Comparison of ENCODE assay signal across 34 cellular contexts in the genomic region with DNA sequence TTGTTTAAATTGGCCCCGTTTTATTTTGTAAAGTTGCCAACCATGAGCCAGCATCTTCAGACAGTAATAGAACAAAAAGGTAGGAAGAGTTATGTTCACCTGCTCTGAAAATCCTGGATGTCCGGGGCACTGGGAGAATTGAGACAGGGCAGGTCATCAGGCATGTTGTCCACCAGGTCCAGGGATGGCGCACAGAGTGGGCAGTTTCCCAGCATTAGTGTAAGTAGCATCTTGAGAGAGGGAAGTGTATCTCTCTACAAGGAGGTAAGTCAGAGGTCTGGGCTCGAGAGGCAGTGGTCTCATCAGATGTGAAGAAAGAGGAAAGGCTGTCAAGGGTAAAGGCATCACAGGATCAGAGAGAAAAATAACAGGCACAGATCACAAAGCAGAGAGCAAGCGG.
"Had no signal": no experiment of that assay in that cellular context is flagged by ENCODE, and none has a peak within 500 bp of the region (broad histone marks: within the 10 kb centered on the region; RNA-seq: fewer than 3 reads in every experiment).

No MANE protein-coding gene starts in this region.

- H3K9ac ChIP-seq: KMS-11 had no signal

- H3K27ac ChIP-seq: KMS-11 had no signal

- H3K36me3 ChIP-seq: MG63 had no signal

- DNase-seq: Karpas-422, Kasumi-1, KG1, MG63, MM.1S, MV-4-11, NCI-H1048, NCI-H1092, NCI-H1092 treated with DMSO at 0.1 percent for 48 hours, NCI-H1105, NCI-H1105 treated with DMSO at 0.1 percent for 48 hours, NCI-H1417, NCI-H1417 treated with DMSO at 0.1 percent for 48 hours, NCI-H1436, NCI-H1436 treated with DMSO at 0.1 percent for 48 hours, NCI-H146, NCI-H1694, NCI-H1694 treated with DMSO at 0.1 percent for 48 hours, NCI-H187, NCI-H187 treated with DMSO at 0.1 percent for 48 hours, NCI-H1930, NCI-H2029, NCI-H2029 treated with DMSO at 0.1 percent for 48 hours, NCI-H2081, NCI-H2081 treated with DMSO at 0.1 percent for 48 hours, NCI-H2107, NCI-H2171, NCI-H2171 treated with DMSO at 0.1 percent for 48 hours, NCI-H2227 treated with DMSO at 0.1 percent for 48 hours, NCI-H226, NCI-H345, NCI-H446, NCI-H446 treated with DMSO at 0.1 percent for 48 hours had no signal

- H3K9me3 ChIP-seq: MG63 had no signal

- H3K4me2 ChIP-seq: KMS-11 had no signal

- H3K27me3 ChIP-seq: MG63 had no signal

- H3K4me3 ChIP-seq: MG63 had no signal
